In the genomic region with DNA sequence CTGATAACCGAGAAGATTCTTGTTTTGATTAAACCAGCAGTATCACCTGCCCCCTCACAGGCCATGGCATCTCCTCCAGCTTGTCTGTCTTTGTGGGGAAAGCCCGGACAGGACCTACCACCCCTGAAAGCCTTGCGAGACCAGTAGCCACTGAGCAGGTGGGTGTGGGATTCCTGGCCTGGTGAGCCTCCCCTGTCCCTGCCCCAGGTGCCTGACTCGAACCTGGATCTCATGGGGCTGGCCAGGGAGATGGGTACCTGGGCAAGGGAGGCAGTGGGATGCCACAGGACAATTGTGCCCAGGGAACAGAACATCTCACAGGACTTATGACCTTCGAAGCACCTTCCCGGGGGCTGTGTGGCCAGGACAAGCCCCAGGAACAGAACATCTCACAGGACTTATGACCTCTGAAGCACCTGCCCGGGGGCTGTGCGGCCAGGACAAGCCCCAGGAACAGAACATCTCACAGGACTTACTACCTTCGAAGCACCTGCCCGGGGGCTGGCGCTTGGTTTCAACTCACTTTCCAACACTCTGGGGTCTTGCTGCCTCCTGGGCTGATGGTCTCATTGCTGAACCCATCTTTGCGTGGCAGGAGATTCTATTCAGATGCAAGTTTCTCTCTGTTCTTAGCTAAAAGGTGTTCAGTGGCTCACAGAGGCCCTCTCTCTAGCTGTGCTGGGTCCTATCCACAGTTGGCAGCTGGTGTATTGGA, we compare ENCODE assay signal across 24 cellular contexts.
"Had no signal": no experiment of that assay in that cellular context is flagged by ENCODE, and none has a peak within 500 bp of the region (broad histone marks: within the 10 kb centered on the region; RNA-seq: fewer than 3 reads in every experiment).

No MANE protein-coding gene starts in this region.

- H3K36me3 Mint-ChIP-seq: activated naive CD8-positive, alpha-beta T cell treated with anti-CD3 and anti-CD28 coated beads, Interleukin-2, amount 10 ng/mL, durations not matched to agents 7 days and 5 days had no signal

- H3K27ac ChIP-seq: adrenal gland, Peyer's patch, RWPE1 had no signal

- H3K4me3 Mint-ChIP-seq: activated naive CD8-positive, alpha-beta T cell treated with anti-CD3 and anti-CD28 coated beads, Interleukin-2, amount 10 ng/mL, durations not matched to agents 7 days and 5 days; T-helper 1 cell treated with Interleukin-12 subunit alpha and Interleukin-12 subunit beta and Interleukin-4 antibody, amounts not matched to agents 30 μg/mL and 1 μg/mL, for 36 hours had no signal

- ATAC-seq: activated CD4-positive, CD25-positive, alpha-beta regulatory T cell treated with anti-CD3 and anti-CD28 coated beads, Interleukin-2, amount 50 U/mL, for 24 hours; K562 had no signal

- H3K9me3 Mint-ChIP-seq: activated naive CD8-positive, alpha-beta T cell treated with anti-CD3 and anti-CD28 coated beads, Interleukin-2, amount 10 ng/mL, durations not matched to agents 7 days and 5 days; activated T-helper 2 cell treated with anti-CD3 and anti-CD28 coated beads, Interferon-gamma antibody, Interleukin-2, Interleukin-4, amounts not matched to agents 10 μg/mL and 5 μg/mL and 100 μg/mL, durations not matched to agents 14 hours and 24 hours and 36 hours; T-helper 1 cell treated with Interleukin-12 subunit alpha and Interleukin-12 subunit beta and Interleukin-4 antibody, amounts not matched to agents 30 μg/mL and 1 μg/mL, for 36 hours had no signal

- H3K4me3 ChIP-seq: adrenal gland, K562, Peyer's patch had no signal

- DNase-seq: activated CD4-positive, alpha-beta T cell treated with anti-CD3 and anti-CD28 coated beads for 48 hours; activated CD4-positive, alpha-beta T cell treated with anti-CD3 and anti-CD28 coated beads, Interleukin-2, amount 50 U/mL, for 48 hours; activated naive CD4-positive, alpha-beta T cell treated with anti-CD3 and anti-CD28 coated beads, Interleukin-2, amount 50 U/mL, for 16 hours; activated naive CD8-positive, alpha-beta T cell treated with anti-CD3 and anti-CD28 coated beads, Interleukin-2, amount 10 ng/mL, durations not matched to agents 7 days and 5 days; activated T-cell treated with anti-CD3 and anti-CD28 coated beads for 4 hours; activated T-cell treated with anti-CD3 and anti-CD28 coated beads, Interleukin-2, amount 50 U/mL, for 48 hours; anterior cingulate cortex; Karpas-422; MM.1S; NCI-H1105; NCI-H1436; NCI-H1694 treated with DMSO at 0.1 percent for 48 hours; NCI-H2029 treated with DMSO at 0.1 percent for 48 hours; NCI-H510A treated with DMSO at 0.1 percent for 48 hours; NCI-H69; NK-92 treated with Interleukin-12 subunit alpha and Interleukin-12 subunit beta, amount 100 ng/mL, for 24 hours; Peyer's patch; SHP77 had no signal

- H3K4me1 Mint-ChIP-seq: activated naive CD8-positive, alpha-beta T cell treated with anti-CD3 and anti-CD28 coated beads, Interleukin-2, amount 10 ng/mL, durations not matched to agents 7 days and 5 days had no signal

- H3K27ac Mint-ChIP-seq: activated naive CD8-positive, alpha-beta T cell treated with anti-CD3 and anti-CD28 coated beads, Interleukin-2, amount 10 ng/mL, durations not matched to agents 7 days and 5 days; activated T-helper 2 cell treated with anti-CD3 and anti-CD28 coated beads, Interferon-gamma antibody, Interleukin-2, Interleukin-4, amounts not matched to agents 10 μg/mL and 5 μg/mL and 100 μg/mL, durations not matched to agents 14 hours and 24 hours and 36 hours; T-helper 1 cell treated with Interleukin-12 subunit alpha and Interleukin-12 subunit beta and Interleukin-4 antibody, amounts not matched to agents 30 μg/mL and 1 μg/mL, for 36 hours had no signal
